In genomic region chr16:89562939-89563338, GRCh38 we compare ENCODE assay signal across 10 cellular contexts. TPM values are rescaled to one million over a fixed set of nuclear protein-coding genes. Genes with fewer than 3 reads are reported as not detected.
DNase-seq lines count a peak whose midpoint lies in the region; ATAC-seq and TF ChIP-seq lines count a peak whose summit lies in the region.
"Had no signal": no experiment of that assay in that cellular context is flagged by ENCODE, and none has a peak within 500 bp of the region (broad histone marks: within the 10 kb centered on the region; RNA-seq: fewer than 3 reads in every experiment).

No MANE protein-coding gene starts in this region.

- no peak overlapping the region for H2BK12ac ChIP-seq in H9 (ENCODE audit: insufficient read length, low read depth, low read length)

- H2AFZ ChIP-seq in ACC112 (ENCODE audit: low read length, unreplicated experiment) = no peak overlapping the region
- no peak overlapping the region for H2AFZ ChIP-seq in H9 (ENCODE audit: low read length)

- ATAC-seq in activated B cell treated with CpG ODN at 0.5 μM for 24 hours (ENCODE audit: low read depth) (no peak), GM18858 (IDR thresholded peaks at IDR 0.05; ENCODE audit: unreplicated experiment) (no peak), foreskin keratinocyte (no peak)

- H4K20me1 ChIP-seq in H9 (ENCODE audit: control insufficient read depth, insufficient read depth, insufficient read length) = peaks cover 4% of the 10 kb centered on the region

- H4K5ac ChIP-seq in H9 (ENCODE audit: insufficient read length, low read depth, low read length) = no peak overlapping the region

- peaks cover 45 to 48% of the 10 kb centered on the region in 2 experiments for H3K4me1 Mint-ChIP-seq in H9
- H3K4me1 Mint-ChIP-seq in activated B cell treated with CpG ODN at 0.5 μM for 24 hours = peaks cover 54% of the 10 kb centered on the region

- POLR2A ChIA-PET in activated B cell treated with CpG ODN at 0.5 μM for 24 hours (lab: Charles Lee) = interaction anchor here (0.5 kb wide), 1 partner anchor 199 kb away, joined by 9 read pairs; no protein-coding TSS in a partner anchor

- H3K9ac ChIP-seq in H9 (ENCODE audit: extremely low read depth, insufficient read length, low read length) (peak overlapping the region; percentile 3), iPS-18a (ENCODE audit: low read length) (no peak overlapping the region)

- H3K4me1 ChIP-seq in ACC112 (ENCODE audit: control insufficient read depth, insufficient read depth, low read length, unreplicated experiment) (peaks cover 52% of the 10 kb centered on the region), H9 (ENCODE audit: insufficient read depth, low read length) (no peaks in the 10 kb centered on the region; the same call in 1 of the 2 replicates), iPS-18a (ENCODE audit: control insufficient read depth, low read depth, low read length) (peaks cover 17% of the 10 kb centered on the region), foreskin keratinocyte (peaks cover 7% of the 10 kb centered on the region)

- TF ChIP-seq CTCF in H9 (conservative IDR thresholded peaks at IDR 0.05) (no peak), activated B cell treated with CpG ODN at 0.5 μM for 24 hours (IDR thresholded peaks at IDR 0.05) (no peak), foreskin keratinocyte (conservative IDR thresholded peaks at IDR 0.05) (no peak)

- H2BK15ac ChIP-seq in H9 (ENCODE audit: low read depth, low read length) = no peak overlapping the region

- H2AK5ac ChIP-seq in H9 (ENCODE audit: insufficient read length, low read length) = no peak overlapping the region

- no peak overlapping the region for H2BK120ac ChIP-seq in H9 (ENCODE audit: low read depth, low read length, poor library complexity, severe bottlenecking)

- H3K27ac Mint-ChIP-seq in H9 (peak overlapping the region; percentile 57 to 96 (median 74); a peak in 4 of 7 replicates), activated B cell treated with CpG ODN at 0.5 μM for 24 hours (peak overlapping the region; percentile 81)

- H3K27me3 ChIP-seq in ACC112 (ENCODE audit: insufficient read depth, low read length) = no peaks in the 10 kb centered on the region
- no peaks in the 10 kb centered on the region for H3K27me3 ChIP-seq in H9 (ENCODE audit: insufficient read depth, low read length)
- no peaks in the 10 kb centered on the region for H3K27me3 ChIP-seq in iPS-18a (ENCODE audit: control insufficient read depth, insufficient read depth, low read length)
- no peaks in the 10 kb centered on the region for H3K27me3 ChIP-seq in foreskin keratinocyte

- no CpG with 5 or more reads among the region's 12 CpGs for WGBS in H9 (ENCODE audit: extremely low coverage, insufficient read length, low lambda C conversion rate)

- CTCF ChIA-PET in activated B cell treated with CpG ODN at 0.5 μM for 24 hours (lab: Charles Lee) = no interaction called here

- H3K4ac ChIP-seq in H9 (ENCODE audit: low read depth, low read length) = no peak overlapping the region

- no peak overlapping the region for H4K91ac ChIP-seq in H9 (ENCODE audit: insufficient read length, low read depth, low read length)

- no peak overlapping the region for H2BK5ac ChIP-seq in H9 (ENCODE audit: insufficient read length, low read length)

- peaks cover 26 to 45% (median 32%) of the 10 kb centered on the region in 3 experiments for H3K36me3 Mint-ChIP-seq in H9 (ENCODE audit: insufficient read depth in 1 of 3, low read depth in 3 of 3)
- peaks cover 45% of the 10 kb centered on the region for H3K36me3 Mint-ChIP-seq in activated B cell treated with CpG ODN at 0.5 μM for 24 hours (ENCODE audit: low read depth)

- no peaks in the 10 kb centered on the region; a peak in 1 of 5 replicates for H3K9me3 Mint-ChIP-seq in H9
- no peaks in the 10 kb centered on the region for H3K9me3 Mint-ChIP-seq in activated B cell treated with CpG ODN at 0.5 μM for 24 hours

- H3K4me3 Mint-ChIP-seq in H9 = peak overlapping the region; percentile 96
- H3K4me3 Mint-ChIP-seq in activated B cell treated with CpG ODN at 0.5 μM for 24 hours = peak overlapping the region; percentile 15

- no peak overlapping the region for H2BK20ac ChIP-seq in H9 (ENCODE audit: low read depth, low read length, poor library complexity, severe bottlenecking)

- no peak overlapping the region for H3K18ac ChIP-seq in H9 (ENCODE audit: insufficient read length, low read depth, low read length)

- peaks cover 35% of the 10 kb centered on the region for H3K79me2 ChIP-seq in ACC112 (ENCODE audit: control insufficient read depth, insufficient read depth, low read length, unreplicated experiment)
- H3K79me2 ChIP-seq in H9 (ENCODE audit: insufficient read depth, low read length) = peaks cover 10% of the 10 kb centered on the region; the same call in 1 of the 2 replicates

- H3K79me1 ChIP-seq in H9 (ENCODE audit: insufficient read depth, low read depth, low read length, poor library complexity, severe bottlenecking) = peaks cover 6% of the 10 kb centered on the region

- H3K4me3 ChIP-seq in ACC112 (ENCODE audit: low read depth, low read length) = peak overlapping the region; percentile 90
- H3K4me3 ChIP-seq in iPS-18a (ENCODE audit: low read length) = peak overlapping the region; percentile 79

- no peak overlapping the region for H4K8ac ChIP-seq in H9 (replicated peaks; ENCODE audit: insufficient read length, low read depth, low read length)

- no peak overlapping the region for H3K56ac ChIP-seq in H9 (ENCODE audit: insufficient read length, low read depth, low read length)

- H3K36me3 ChIP-seq in ACC112 (ENCODE audit: insufficient read depth, low read length) = peaks cover 35% of the 10 kb centered on the region
- peaks cover 33% of the 10 kb centered on the region for H3K36me3 ChIP-seq in iPS-18a (ENCODE audit: control insufficient read depth, low read depth, low read length)

- peak overlapping the region; percentile 97 for H3K4me2 ChIP-seq in H9 (ENCODE audit: insufficient read depth, insufficient read length, low read length)

- no peak overlapping the region for H3T11ph ChIP-seq in H9 (ENCODE audit: low read length)

- H3K23ac ChIP-seq in H9 (ENCODE audit: insufficient read length, low read depth, low read length) = no peak overlapping the region

- peaks cover 19% of the 10 kb centered on the region for H3K23me2 ChIP-seq in H9 (ENCODE audit: insufficient read length, low read depth, low read length, poor library complexity, severe bottlenecking)

- peaks cover 3% of the 10 kb centered on the region for H3K27me3 Mint-ChIP-seq in H9 (ENCODE audit: low read depth)
- no peaks in the 10 kb centered on the region for H3K27me3 Mint-ChIP-seq in activated B cell treated with CpG ODN at 0.5 μM for 24 hours

- intact Hi-C loops in activated B cell treated with CpG ODN at 0.5 μM for 24 hours (cut with micrococcal nuclease) = loop anchor here (5.0 to 10.0 kb wide), 3 partner anchors 79 to 618 kb away; partner anchors contain the start of gene TCF25

- H3K14ac ChIP-seq in H9 (ENCODE audit: insufficient read depth, low read length) = no peak overlapping the region

- DNase-seq in H9 = no peak
- no peak for DNase-seq in activated B cell treated with CpG ODN at 0.5 μM for 24 hours
- DNase-seq in NK-92 (lab: John Stamatoyannopoulos, UW; ENCODE audit: unreplicated experiment) = no peak
- DNase-seq in HuH-7 (ENCODE audit: low spot score) = no peak
- DNase-seq in foreskin keratinocyte = no peak
- DNase-seq: NCI-H2081 treated with DMSO at 0.1 percent for 48 hours, SW 1271 had no signal

- H3K27ac ChIP-seq in ACC112 (ENCODE audit: low read depth, low read length) (no peak overlapping the region; the same call in 1 of the 2 replicates), H9 (ENCODE audit: insufficient read length, low read depth, low read length) (no peak overlapping the region), iPS-18a (ENCODE audit: low read length) (no peak overlapping the region), foreskin keratinocyte (no peak overlapping the region)

- no peaks in the 10 kb centered on the region for H3K9me3 ChIP-seq in H9 (ENCODE audit: control insufficient read depth, low read depth, low read length)
- no peaks in the 10 kb centered on the region for H3K9me3 ChIP-seq in iPS-18a (ENCODE audit: control insufficient read depth, low read depth, low read length)

RNA-seq across cellular contexts. Expression of gene RPL13, which starts 2.5 kb away (rescaled TPM):
- total RNA-seq in H9 (2021) (2,157 and 2,259 TPM in 2 replicates), activated B cell treated with CpG ODN at 0.5 μM for 24 hours (3,566 and 4,063 TPM in 2 replicates), foreskin keratinocyte (2,272 and 2,558 TPM in 2 replicates)
- polyA plus RNA-seq in foreskin keratinocyte = 4,454 and 4,471 TPM in 2 replicates

RNA-seq across cellular contexts. Expression of gene CPNE7, which starts 12.6 kb away (rescaled TPM):
- total RNA-seq in H9 (2021) = 22.5 and 23.4 TPM in 2 replicates
- 2.0 and 2.7 TPM in 2 replicates for total RNA-seq in activated B cell treated with CpG ODN at 0.5 μM for 24 hours
- total RNA-seq in foreskin keratinocyte = 5.5 and 8.4 TPM in 2 replicates
- 6.6 and 8.9 TPM in 2 replicates for polyA plus RNA-seq in foreskin keratinocyte

RNA-seq across cellular contexts. Expression of gene DPEP1, which starts 50.5 kb away (rescaled TPM):
- total RNA-seq in H9 (2021) (1.1 and 1.2 TPM in 2 replicates), activated B cell treated with CpG ODN at 0.5 μM for 24 hours (not detected in 2 replicates), foreskin keratinocyte (not detected in 2 replicates)
- not detected in 2 replicates for polyA plus RNA-seq in foreskin keratinocyte

RNA-seq across cellular contexts. Expression of gene SPG7, which starts 54.7 kb away (rescaled TPM):
- total RNA-seq in H9 (2021) = 110 and 119 TPM in 2 replicates
- total RNA-seq in activated B cell treated with CpG ODN at 0.5 μM for 24 hours = 84.7 and 102 TPM in 2 replicates
- 66.2 and 70.7 TPM in 2 replicates for total RNA-seq in foreskin keratinocyte
- 52.7 and 53.6 TPM in 2 replicates for polyA plus RNA-seq in foreskin keratinocyte
